In the genomic region with DNA sequence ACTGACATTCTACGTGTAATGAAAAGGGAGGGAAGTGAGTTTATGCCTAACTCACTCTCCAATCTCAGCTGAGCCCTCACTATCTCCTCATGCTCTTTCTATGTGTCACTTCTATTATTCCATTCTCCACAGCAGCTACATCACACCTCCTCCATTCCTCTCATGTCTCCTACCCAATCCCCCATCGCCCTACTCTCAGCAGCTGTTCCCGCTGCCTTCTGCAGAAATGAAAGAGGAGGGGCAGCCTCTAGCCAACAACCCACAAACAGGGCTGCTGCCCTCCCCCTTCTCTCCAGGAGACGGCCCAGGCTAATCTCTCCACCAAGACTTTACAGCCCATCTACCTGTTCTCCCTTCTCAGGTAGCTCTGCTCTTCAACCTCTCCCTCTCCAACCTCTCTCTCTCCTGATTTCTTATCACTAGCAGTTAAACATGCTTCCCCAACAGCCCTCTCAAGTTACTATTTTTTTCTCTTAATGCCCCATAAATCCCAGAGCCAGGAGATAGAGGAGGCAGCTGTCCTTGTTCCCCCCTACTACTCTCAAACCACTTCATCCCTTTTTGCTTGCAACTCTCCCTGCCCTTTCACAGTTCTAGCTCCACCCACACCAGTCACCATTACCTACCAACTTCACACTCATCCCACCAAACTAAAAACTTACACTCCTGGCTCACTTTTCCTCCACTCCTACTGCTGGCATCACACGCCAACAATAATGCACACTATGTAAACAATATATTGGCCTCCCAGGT, we compare ENCODE assay signal across 1 cellular context.
TF ChIP-seq lines count a peak whose summit lies in the region.

No MANE protein-coding gene starts in this region.

TF ChIP-seq in H1, 55 proteins besides CTCF, POLR2A, EP300 and RAD21:
- TF ChIP-seq, protein P1, sequence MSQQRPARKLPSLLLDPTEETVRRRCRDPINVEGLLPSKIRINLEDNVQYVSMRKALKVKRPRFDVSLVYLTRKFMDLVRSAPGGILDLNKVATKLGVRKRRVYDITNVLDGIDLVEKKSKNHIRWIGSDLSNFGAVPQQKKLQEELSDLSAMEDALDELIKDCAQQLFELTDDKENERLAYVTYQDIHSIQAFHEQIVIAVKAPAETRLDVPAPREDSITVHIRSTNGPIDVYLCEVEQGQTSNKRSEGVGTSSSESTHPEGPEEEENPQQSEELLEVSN (IDR thresholded peaks at IDR 0.05): peak; percentile 68
- no peak for TF ChIP-seq HDAC6 (IDR thresholded peaks at IDR 0.05; ENCODE audit: low read depth, low read length)
- no peak for TF ChIP-seq KDM4A (IDR thresholded peaks at IDR 0.05; ENCODE audit: low read depth, low read length, severe bottlenecking)
TF ChIP-seq in H1: peak in this region for 1.
